In genomic region chr7:144835166-144835611, GRCh38 we compare ENCODE assay signal across 7 cellular contexts. TPM values are rescaled to one million over a fixed set of nuclear protein-coding genes. Genes with fewer than 3 reads are reported as not detected.
DNase-seq lines count a peak whose midpoint lies in the region; FAIRE-seq and TF ChIP-seq lines count a peak whose summit lies in the region.

No MANE protein-coding gene starts in this region.

- TF ChIP-seq POLR2A in spleen (IDR thresholded peaks at IDR 0.05): peak in 1 of 3 donors; percentile 18

- no peaks in the 10 kb centered on the region for H3K27me3 ChIP-seq in keratinocyte (ENCODE audit: control insufficient read depth, extremely low read depth, insufficient read depth, low read length)
- H3K27me3 ChIP-seq in spleen (replicated peaks in 1 of 7): no peaks in the 10 kb centered on the region

- H3K36me3 ChIP-seq in keratinocyte (ENCODE audit: control insufficient read depth in 2 of 2, extremely low read depth in 1 of 2, insufficient read depth in 2 of 2, low read length in 2 of 2) (no peaks in the 10 kb centered on the region), spleen (no peaks in the 10 kb centered on the region)

- H3K4me2 ChIP-seq in keratinocyte (ENCODE audit: control insufficient read depth, extremely low read depth, insufficient read depth, low read depth, low read length): peak overlapping the region; percentile 82

- no peaks in the 10 kb centered on the region for H3K9me1 ChIP-seq in keratinocyte (ENCODE audit: control insufficient read depth, extremely low read depth, insufficient read depth, low read length)

- H3K9me3 ChIP-seq in keratinocyte (ENCODE audit: control insufficient read depth, low read depth, low read length): no peaks in the 10 kb centered on the region
- H3K9me3 ChIP-seq in spleen: peaks cover 0 to 31% (median 6%) of the 10 kb centered on the region in 8 donors

- peak overlapping the region; percentile 28 for H3K27ac ChIP-seq in keratinocyte (ENCODE audit: control insufficient read depth, insufficient read depth, low read length)
- H3K27ac ChIP-seq in spleen: peak overlapping the region; percentile 96 to 99 (median 98)

- peak overlapping the region; percentile 98 for H2AFZ ChIP-seq in keratinocyte (ENCODE audit: control insufficient read depth, low read length)

- dilution Hi-C loops in keratinocyte (cut with MboI; ENCODE audit: extremely low pct_ligation_motif_present, low sequenced_read_pairs): no loop called here

- peak overlapping the region; percentile 70 for H3K9ac ChIP-seq in keratinocyte (ENCODE audit: control insufficient read depth, extremely low read depth, insufficient read depth, low read length)

- TF ChIP-seq CTCF in GM12865 (IDR thresholded peaks at IDR 0.05; ENCODE audit: insufficient read depth, low read depth, low read length, missing control alignments) (no peak), keratinocyte (optimal IDR thresholded peaks at IDR 0.05 in 1 of 3, IDR thresholded peaks at IDR 0.05 in 1 of 3, conservative IDR thresholded peaks at IDR 0.05 in 1 of 3; ENCODE audit: extremely low read depth in 1 of 3, insufficient read depth in 2 of 3, low read length in 3 of 3) (no peak), spleen (IDR thresholded peaks at IDR 0.05 in 8 of 11, conservative IDR thresholded peaks at IDR 0.05 in 3 of 11) (peak in 1 of 11 experiments; percentile 3)

- H3K4me1 ChIP-seq in keratinocyte (ENCODE audit: control insufficient read depth, extremely low read depth, insufficient read depth, low read length) (no peaks in the 10 kb centered on the region), spleen (peaks cover 11 to 56% (median 24%) of the 10 kb centered on the region in 6 donors)

- no peak for FAIRE-seq in keratinocyte (lab: Jason Lieb, UNC)

- 0 to 1% (median 0%) methylated on average over 24 of the region's 24 CpGs for WGBS in spleen, 5 donors

- intact Hi-C loops in spleen (cut with DNase I; ENCODE audit: low total_unique reads): no loop called here

- H3K4me3 ChIP-seq in GM12865 (ENCODE audit: low read depth, low read length) (peak overlapping the region; percentile 94), keratinocyte (ENCODE audit: control insufficient read depth in 2 of 3, extremely low read depth in 1 of 3, insufficient read depth in 2 of 3, low read depth in 1 of 3, low read length in 3 of 3) (peak overlapping the region; percentile 59 to 89 (median 77)), spleen (peak overlapping the region; percentile 61 to 84 (median 67))

- no peaks in the 10 kb centered on the region for H4K20me1 ChIP-seq in keratinocyte (ENCODE audit: control insufficient read depth, extremely low read depth, insufficient read depth, low read length)

- DNase-seq in GM12865 (ENCODE audit: low read depth) (peak; percentile 64), H4 (ENCODE audit: low spot score) (peak; percentile 20), LHCN-M2 (ENCODE audit: low read depth) (peak; percentile 51), SW480 (ENCODE audit: low spot score) (peak; percentile 60), cerebellar cortex (ENCODE audit: low spot score) (peak; percentile 79), keratinocyte (ENCODE audit: low read depth, low spot score) (no peak), spleen (no peak)

- no peaks in the 10 kb centered on the region for H3K79me2 ChIP-seq in keratinocyte (ENCODE audit: control insufficient read depth, insufficient read depth, low read length)

RNA-seq across cellular contexts. Expression of gene TPK1, which starts 0.7 kb away (rescaled TPM):
- 6.2 and 6.5 TPM in 2 replicates for total RNA-seq in H4 (2014; rRNA removed; shearing (Covaris generic))
- total RNA-seq in LHCN-M2 (2014; rRNA removed) (1.5 and 2.3 TPM in 2 replicates), spleen (10 to 100 TPM; 12.1 to 30.2 (median 22.2) TPM)
- polyA plus RNA-seq in LHCN-M2 (2012): 2.3 TPM
- polyA plus RNA-seq in keratinocyte (1.6 to 2.0 TPM (median 1.9 TPM) in 3 replicates), spleen (10 to 100 TPM in 1 of 3 donors, 1 to 10 TPM in 2; 8.9 to 12.5 (median 9.0) TPM)
- 0.66 TPM for polyA plus RNA-seq in keratinocyte (2011; ENCODE audit: low read depth)
- polyA plus RNA-seq in keratinocyte (2011; cell fraction: cytosol; rRNA removed): 1.1 and 2.2 TPM in 2 replicates
- 1.2 and 1.8 TPM in 2 replicates for polyA plus RNA-seq in keratinocyte (2011; cell fraction: nucleus; rRNA removed)
- polyA plus RNA-seq in keratinocyte (2012; ENCODE audit: low replicate concordance): 0.42 and 0.87 TPM in 2 replicates
- 1.3 to 4.6 TPM (median 3.0 TPM) in 3 replicates for polyA minus RNA-seq in keratinocyte
- polyA minus RNA-seq in keratinocyte (2011; cell fraction: cytosol; rRNA and poly(A)+ RNA removed): 0.96 TPM
- polyA minus RNA-seq in keratinocyte (2011; cell fraction: nucleus; rRNA and poly(A)+ RNA removed): 1.2 and 3.9 TPM in 2 replicates

Comparison
In these comparisons a context has a peak if more than half of its experiments do, and no peak if none do; other contexts are left out.
1. DNase-seq: peak in GM12865 (single experiment), H4 (single experiment), LHCN-M2 (single experiment), SW480 (single experiment) and cerebellar cortex (single experiment); none in keratinocyte (single experiment) and spleen (single experiment).
2. Peak in every context shown above with its lines, with median percentiles within 50 percentile points of each other: H3K4me3 ChIP-seq.